ENCODE assay signal across 11 cellular contexts in genomic region chr3:15886521-15886920, GRCh38.
"Had no signal": no experiment of that assay in that cellular context is flagged by ENCODE, and none has a peak within 500 bp of the region (broad histone marks: within the 10 kb centered on the region; RNA-seq: fewer than 3 reads in every experiment).

No MANE protein-coding gene starts in this region.

- DNase-seq: GM23248, GOT3, H7, H9, HCEC 1CT, HFFc6 had no signal

- H3K4me2 ChIP-seq: GM23338 had no signal

- FAIRE-seq: H1, H54 had no signal

- H3K27ac ChIP-seq: GM23248 had no signal

- H3K36me3 ChIP-seq: HAP-1 had no signal

- H3K9ac ChIP-seq: GM23248 had no signal

- H3K4me3 ChIP-seq: GM23248, GM23338, HAP-1 had no signal

- H3K9me3 ChIP-seq: HAP-1 had no signal

- H3K4me1 ChIP-seq: HAP-1 had no signal

- H2AFZ ChIP-seq: GM23248, GM23338 had no signal

- ATAC-seq: GM23338, HCT116 had no signal
